21 cellular contexts compared by ENCODE assay signal in the genomic region with DNA sequence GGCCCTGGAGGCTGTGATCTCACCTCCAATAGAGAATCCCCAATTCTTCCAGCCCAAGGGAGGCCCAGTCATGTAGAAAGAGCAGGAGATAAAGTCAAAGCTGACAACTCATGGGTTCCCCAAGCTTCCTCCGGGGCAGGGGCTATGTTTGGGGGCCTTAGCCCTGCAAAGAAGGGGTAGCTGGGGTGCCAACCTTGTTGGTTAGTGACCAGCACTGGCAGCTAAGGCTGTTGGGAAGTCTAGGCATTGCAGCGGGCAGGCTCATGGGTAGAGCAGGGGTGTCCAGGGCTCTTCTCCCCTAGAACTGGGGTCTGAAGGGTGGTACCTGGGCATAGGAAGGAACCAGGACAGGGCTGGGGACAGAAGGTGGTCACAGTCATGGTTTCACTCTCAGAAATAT. TPM values are rescaled to one million over a fixed set of nuclear protein-coding genes. Genes with fewer than 3 reads are reported as not detected.
DNase-seq lines count a peak whose midpoint lies in the region; ATAC-seq and TF ChIP-seq lines count a peak whose summit lies in the region.
"Had no signal": no experiment of that assay in that cellular context is flagged by ENCODE, and none has a peak within 500 bp of the region (broad histone marks: within the 10 kb centered on the region; RNA-seq: fewer than 3 reads in every experiment).

No MANE protein-coding gene starts in this region.

- peaks cover 23% of the 10 kb centered on the region for H3K4me1 Mint-ChIP-seq in nephron progenitor cell
- H3K4me1 Mint-ChIP-seq in activated CD4-positive, alpha-beta T cell treated with anti-CD3 and anti-CD28 coated beads, Interleukin-2, amount 10 ng/mL, durations not matched to agents 7 days and 5 days = no peaks in the 10 kb centered on the region
- H3K4me1 Mint-ChIP-seq: CD14-positive monocyte, T-cell had no signal

- H3K27ac Mint-ChIP-seq in nephron progenitor cell = peak overlapping the region; percentile 59
- H3K27ac Mint-ChIP-seq in activated CD4-positive, alpha-beta T cell treated with anti-CD3 and anti-CD28 coated beads, Interleukin-2, amount 10 ng/mL, durations not matched to agents 7 days and 5 days = no peak overlapping the region
- H3K27ac Mint-ChIP-seq: T-cell had no signal

- peaks cover 49% of the 10 kb centered on the region for H3K36me3 ChIP-seq in left ventricle myocardium inferior
- H3K36me3 ChIP-seq in colonic mucosa = no peaks in the 10 kb centered on the region
- H3K36me3 ChIP-seq: neural progenitor cell had no signal

- POLR2A ChIA-PET in activated CD4-positive, alpha-beta T cell treated with anti-CD3 and anti-CD28 coated beads, Interleukin-2, amount 10 ng/mL, durations not matched to agents 7 days and 5 days (lab: Charles Lee) = no interaction called here

- H3K9ac ChIP-seq in colonic mucosa (ENCODE audit: low read depth in 2 of 2, low read length in 2 of 2) = no peak overlapping the region
- H3K9ac ChIP-seq: neural progenitor cell had no signal

- intact Hi-C loops in cardiac septum (cut with DNase I) = loop anchor here (5.0 kb wide), 2 partner anchors 56 to 89 kb away; no protein-coding TSS in a partner anchor
- intact Hi-C loops in Right ventricle myocardium inferior (cut with DNase I) = loop anchor here (5.0 kb wide), 1 partner anchor 51 kb away; no protein-coding TSS in a partner anchor
- intact Hi-C loops in left ventricle myocardium inferior (cut with micrococcal nuclease) = no loop called here
- intact Hi-C loops in colonic mucosa (cut with DNase I) = no loop called here

- TF ChIP-seq CTCF in left ventricle myocardium inferior (IDR thresholded peaks at IDR 0.05; ENCODE audit: borderline replicate concordance) (no peak), nephron progenitor cell (IDR thresholded peaks at IDR 0.05) (no peak), colonic mucosa (IDR thresholded peaks at IDR 0.05) (no peak)

- H3K4me3 ChIP-seq in left ventricle myocardium inferior = no peak overlapping the region
- H3K4me3 ChIP-seq in colonic mucosa = no peak overlapping the region
- H3K4me3 ChIP-seq: adrenal gland, neural progenitor cell had no signal

- H3K9me3 Mint-ChIP-seq in nephron progenitor cell = no peaks in the 10 kb centered on the region
- no peaks in the 10 kb centered on the region for H3K9me3 Mint-ChIP-seq in activated CD4-positive, alpha-beta T cell treated with anti-CD3 and anti-CD28 coated beads, Interleukin-2, amount 10 ng/mL, durations not matched to agents 7 days and 5 days
- H3K9me3 Mint-ChIP-seq: CD14-positive monocyte, neural progenitor cell, T-cell had no signal

- H3K9me3 ChIP-seq in left ventricle myocardium inferior (replicated peaks) = no peaks in the 10 kb centered on the region
- H3K9me3 ChIP-seq in colonic mucosa = no peaks in the 10 kb centered on the region
- H3K9me3 ChIP-seq: adrenal gland had no signal

- H3K4me1 ChIP-seq in left ventricle myocardium inferior (peaks cover 65% of the 10 kb centered on the region), colonic mucosa (peaks cover 7% of the 10 kb centered on the region)
- H3K4me1 ChIP-seq: neural progenitor cell had no signal

- no peak for ATAC-seq in Right ventricle myocardium inferior
- ATAC-seq: T-cell had no signal

- H3K27ac ChIP-seq in left ventricle myocardium inferior (replicated peaks) = peak overlapping the region; percentile 90
- H3K27ac ChIP-seq in colonic mucosa = no peak overlapping the region
- H3K27ac ChIP-seq: neural progenitor cell, RWPE1 had no signal

- no peak overlapping the region for H3K4me3 Mint-ChIP-seq in nephron progenitor cell
- H3K4me3 Mint-ChIP-seq in activated CD4-positive, alpha-beta T cell treated with anti-CD3 and anti-CD28 coated beads, Interleukin-2, amount 10 ng/mL, durations not matched to agents 7 days and 5 days = no peak overlapping the region
- H3K4me3 Mint-ChIP-seq: CD14-positive monocyte, neural progenitor cell, T-cell had no signal

- H3K27me3 ChIP-seq in left ventricle myocardium inferior (ENCODE audit: low read depth) (no peaks in the 10 kb centered on the region), colonic mucosa (no peaks in the 10 kb centered on the region)
- H3K27me3 ChIP-seq: adrenal gland, neural progenitor cell had no signal

- DNase-seq in cardiac septum (ENCODE audit: low spot score) = peak; percentile 58
- DNase-seq in Right ventricle myocardium inferior (ENCODE audit: missing footprints) = no peak
- no peak for DNase-seq in left ventricle myocardium inferior
- DNase-seq in nephron progenitor cell = no peak
- DNase-seq in colonic mucosa = no peak
- no peak for DNase-seq in activated CD4-positive, alpha-beta T cell treated with anti-CD3 and anti-CD28 coated beads, Interleukin-2, amount 10 ng/mL, durations not matched to agents 7 days and 5 days
- no peak for DNase-seq in NCI-H1930 (lab: John Stamatoyannopoulos, UW)
- no peak for DNase-seq in AG08395 (ENCODE audit: low spot score)
- DNase-seq: ACHN; activated CD4-positive, alpha-beta T cell treated with anti-CD3 and anti-CD28 coated beads for 48 hours; activated CD8-positive, alpha-beta memory T cell treated with anti-CD3 and anti-CD28 coated beads, Interleukin-2, amount 50 U/mL, for 4 hours; activated gamma-delta T cell; erythroblast; NCI-H1436; NCI-H526; stimulated activated CD4-positive, alpha-beta T cell treated with anti-CD3 and anti-CD28 coated beads, Interleukin-12 subunit alpha, Interleukin-12 subunit beta, amount 100 ng/mL, for 4 hours; T-cell had no signal

- H3K27me3 Mint-ChIP-seq in nephron progenitor cell (ENCODE audit: low read depth, poor library complexity) = peaks cover 10% of the 10 kb centered on the region
- H3K27me3 Mint-ChIP-seq in activated CD4-positive, alpha-beta T cell treated with anti-CD3 and anti-CD28 coated beads, Interleukin-2, amount 10 ng/mL, durations not matched to agents 7 days and 5 days = no peaks in the 10 kb centered on the region
- H3K27me3 Mint-ChIP-seq: T-cell had no signal

- CTCF ChIA-PET in activated CD4-positive, alpha-beta T cell treated with anti-CD3 and anti-CD28 coated beads, Interleukin-2, amount 10 ng/mL, durations not matched to agents 7 days and 5 days (lab: Charles Lee) = interaction anchor here (0.8 to 0.9 kb wide), 2 partner anchors 15 to 16 kb away, joined by 3 read pairs; no protein-coding TSS in a partner anchor

- H3K36me3 Mint-ChIP-seq in nephron progenitor cell (ENCODE audit: low read depth) = no peaks in the 10 kb centered on the region
- H3K36me3 Mint-ChIP-seq in activated CD4-positive, alpha-beta T cell treated with anti-CD3 and anti-CD28 coated beads, Interleukin-2, amount 10 ng/mL, durations not matched to agents 7 days and 5 days (ENCODE audit: low read depth) = no peaks in the 10 kb centered on the region
- H3K36me3 Mint-ChIP-seq: CD14-positive monocyte, neural progenitor cell, T-cell had no signal

RNA-seq across cellular contexts. Expression of a gene that starts 36.4 kb away (rescaled TPM):
- total RNA-seq in cardiac septum (792 TPM), Right ventricle myocardium inferior (581 TPM), left ventricle myocardium inferior (846 TPM), colonic mucosa (10 to 100 TPM; 14.5 to 32.8 TPM)
- total RNA-seq in activated CD4-positive, alpha-beta T cell treated with anti-CD3 and anti-CD28 coated beads, Interleukin-2, amount 10 ng/mL, durations not matched to agents 7 days and 5 days = under 1 TPM; 0.07 to 0.21 TPM

Comparison
In these comparisons a context has a peak if more than half of its experiments do, and no peak if none do; other contexts are left out.
1. intact Hi-C loops: an anchor here in cardiac septum (5.0 kb wide) and Right ventricle myocardium inferior (5.0 kb wide); none called in left ventricle myocardium inferior and colonic mucosa.
2. RNA of a gene that starts 36.4 kb away (total RNA-seq): 846 TPM in left ventricle myocardium inferior (single experiment), 792 TPM in cardiac septum (single experiment) and 581 TPM in Right ventricle myocardium inferior (single experiment); 14.5 to 32.8 TPM in colonic mucosa and 0.07 to 0.21 TPM in activated CD4-positive, alpha-beta T cell treated with anti-CD3 and anti-CD28 coated beads, Interleukin-2, amount 10 ng/mL, durations not matched to agents 7 days and 5 days; every median in the first group is over 10 times any median in the second.